ENCODE assay signal across 10 cellular contexts in genomic region chr10:104638861-104639594, GRCh38. TPM values are rescaled to one million over a fixed set of nuclear protein-coding genes. Genes with fewer than 3 reads are reported as not detected.
DNase-seq lines count a peak whose midpoint lies in the region; ATAC-seq, FAIRE-seq and TF ChIP-seq lines count a peak whose summit lies in the region.
"Had no signal": no experiment of that assay in that cellular context is flagged by ENCODE, and none has a peak within 500 bp of the region (broad histone marks: within the 10 kb centered on the region; RNA-seq: fewer than 3 reads in every experiment).

No MANE protein-coding gene starts in this region.

- H3K4me3 ChIP-seq in A549 (peak overlapping the region; percentile 34; the same call in 2 of the 3 replicates), GM23248 (no peak overlapping the region), GM12878 (no peak overlapping the region)

- peak overlapping the region; percentile 88 for H3K4me2 ChIP-seq in A549
- no peak overlapping the region for H3K4me2 ChIP-seq in GM23248 (ENCODE audit: unreplicated experiment)
- no peak overlapping the region for H3K4me2 ChIP-seq in GM12878 (ENCODE audit: control insufficient read depth, insufficient read depth)

- H2AFZ ChIP-seq in GM23248: no peak overlapping the region
- no peak overlapping the region for H2AFZ ChIP-seq in GM12878 (ENCODE audit: control insufficient read depth, low read depth, low read length)

- DNase-seq in A549 (ENCODE audit: low read depth in 1 of 2, low spot score in 1 of 2) (peak; percentile 11 to 44), GM23248 (peak; percentile 42), GM12878 (ENCODE audit: low read depth, low spot score) (no peak), kidney tubule cell (ENCODE audit: low spot score) (peak; percentile 37), cerebellar cortex (ENCODE audit: low spot score) (no peak), AG08396 (ENCODE audit: low spot score) (no peak)
- DNase-seq in activated T-helper 2 cell treated with anti-CD3 and anti-CD28 coated beads, Interferon-gamma antibody, Interleukin-2, Interleukin-4, amounts not matched to agents 10 μg/mL and 5 μg/mL and 100 μg/mL, durations not matched to agents 14 hours and 24 hours and 36 hours (ENCODE audit: low spot score): no peak
- DNase-seq: DND-41 had no signal

- H3K9ac ChIP-seq in GM23248 (no peak overlapping the region), GM12878 (ENCODE audit: control insufficient read depth, insufficient read depth, low read length) (no peak overlapping the region)

- TF ChIP-seq CTCF in A549 (IDR thresholded peaks at IDR 0.05) (peak; percentile 21; the same call in 1 of the 3 replicates), GM12878 (IDR thresholded peaks at IDR 0.05 in 2 of 3, conservative IDR thresholded peaks at IDR 0.05 in 1 of 3; ENCODE audit: control insufficient read depth in 2 of 3, extremely low read depth in 1 of 3, insufficient read depth in 1 of 3, low read depth in 3 of 3, low read length in 3 of 3) (peak; percentile 17 to 35 (median 23); a peak in 2 of 6 replicates)

- TF ChIP-seq POLR2A in A549 (IDR thresholded peaks at IDR 0.05; ENCODE audit: low read length) (no peak), GM12878 (IDR thresholded peaks at IDR 0.05; ENCODE audit: low read depth, low read length) (no peak)

- peaks cover 66% of the 10 kb centered on the region for H3K27me3 Mint-ChIP-seq in activated T-helper 2 cell treated with anti-CD3 and anti-CD28 coated beads, Interferon-gamma antibody, Interleukin-2, Interleukin-4, amounts not matched to agents 10 μg/mL and 5 μg/mL and 100 μg/mL, durations not matched to agents 14 hours and 24 hours and 36 hours (ENCODE audit: low read depth)

- no peaks in the 10 kb centered on the region for H3K36me3 Mint-ChIP-seq in activated T-helper 2 cell treated with anti-CD3 and anti-CD28 coated beads, Interferon-gamma antibody, Interleukin-2, Interleukin-4, amounts not matched to agents 10 μg/mL and 5 μg/mL and 100 μg/mL, durations not matched to agents 14 hours and 24 hours and 36 hours (ENCODE audit: low read depth)

- H3K79me2 ChIP-seq in GM23248 (ENCODE audit: insufficient read depth) (no peaks in the 10 kb centered on the region), GM12878 (ENCODE audit: control insufficient read depth, insufficient read depth, low read length) (no peaks in the 10 kb centered on the region)

- SMC1A ChIA-PET in GM12878 (lab: Charles Lee; ENCODE audit: uncharacterized antibody, unreplicated experiment): no interaction called here

- H3K36me3 ChIP-seq in GM23248 (ENCODE audit: low read depth) (no peaks in the 10 kb centered on the region), GM12878 (ENCODE audit: control insufficient read depth in 2 of 2, insufficient read depth in 2 of 2, low read length in 1 of 2) (no peaks in the 10 kb centered on the region)

- FAIRE-seq in A549 (lab: Jason Lieb, UNC) (no peak), GM12878 (lab: Jason Lieb, UNC) (no peak)

- TF ChIP-seq RAD21 in A549 (conservative IDR thresholded peaks at IDR 0.05 in 1 of 2, IDR thresholded peaks at IDR 0.05 in 1 of 2): peak; percentile 34 to 48; a peak in 3 of 5 replicates
- TF ChIP-seq RAD21 in GM12878 (IDR thresholded peaks at IDR 0.05; ENCODE audit: insufficient read depth, low read depth, low read length): no peak

- no peak overlapping the region for H3K4me3 Mint-ChIP-seq in activated T-helper 2 cell treated with anti-CD3 and anti-CD28 coated beads, Interferon-gamma antibody, Interleukin-2, Interleukin-4, amounts not matched to agents 10 μg/mL and 5 μg/mL and 100 μg/mL, durations not matched to agents 14 hours and 24 hours and 36 hours (ENCODE audit: low read depth)

- ATAC-seq in A549: peak; percentile 48 to 77
- peak; percentile 80 for ATAC-seq in GM12878
- no peak for ATAC-seq in GM19455 (IDR thresholded peaks at IDR 0.05; ENCODE audit: unreplicated experiment)

- POLR2A ChIA-PET in A549 (lab: Yijun Ruan, JAX) (interaction anchor here (0.7 kb wide), 1 partner anchor 14 kb away, joined by 3 read pairs; no protein-coding TSS in a partner anchor), GM12878 (lab: Charles Lee) (no interaction called here)

- no peak overlapping the region for H3K27ac Mint-ChIP-seq in activated T-helper 2 cell treated with anti-CD3 and anti-CD28 coated beads, Interferon-gamma antibody, Interleukin-2, Interleukin-4, amounts not matched to agents 10 μg/mL and 5 μg/mL and 100 μg/mL, durations not matched to agents 14 hours and 24 hours and 36 hours

- H3F3A ChIP-seq in GM23248 (ENCODE audit: insufficient read depth): no peaks in the 10 kb centered on the region

- TF ChIP-seq EP300 in A549 (IDR thresholded peaks at IDR 0.05) (no peak), GM12878 (IDR thresholded peaks at IDR 0.05; ENCODE audit: borderline replicate concordance in 1 of 2, control insufficient read depth in 1 of 2, low read depth in 2 of 2, low read length in 2 of 2) (no peak)

- in situ Hi-C loops in GM23248 (cut with MboI) (no loop called here), GM12878 (cut with MboI) (no loop called here)

- 25% methylated on average over 28 of the region's 42 CpGs for WGBS in A549 (ENCODE audit: missing lambda C conversion rate)
- 3 to 6% methylated on average over 37 to 42 of the region's 42 CpGs for WGBS in GM23248 (ENCODE audit: low coverage in 1 of 2, low lambda C conversion rate in 2 of 2, missing lambda C conversion rate in 2 of 2), 2 experiments
- WGBS in GM12878 (ENCODE audit: insufficient coverage, insufficient replicate concordance, low lambda C conversion rate, missing lambda C conversion rate): 9% methylated on average over 42 of the region's 42 CpGs

- no peaks in the 10 kb centered on the region for H3K9me3 ChIP-seq in A549
- H3K9me3 ChIP-seq in GM23248 (ENCODE audit: low read depth): no peaks in the 10 kb centered on the region
- no peaks in the 10 kb centered on the region; the same call in 2 of the 3 replicates for H3K9me3 ChIP-seq in GM12878 (replicated peaks; ENCODE audit: control insufficient read depth, insufficient read depth, low read length)

- peaks cover 62% of the 10 kb centered on the region for H3K27me3 ChIP-seq in GM23248 (replicated peaks; ENCODE audit: insufficient read depth)
- peaks cover 2 to 10% of the 10 kb centered on the region in 2 experiments; a peak in 2 of 4 replicates for H3K27me3 ChIP-seq in GM12878 (replicated peaks in 1 of 2; ENCODE audit: control insufficient read depth in 2 of 2, insufficient read depth in 2 of 2, low read length in 1 of 2)

- no peaks in the 10 kb centered on the region for H4K20me1 ChIP-seq in GM23248 (ENCODE audit: insufficient read depth)
- H4K20me1 ChIP-seq in GM12878 (ENCODE audit: control insufficient read depth, insufficient read depth): no peaks in the 10 kb centered on the region

- H3K9me2 ChIP-seq in GM23248 (ENCODE audit: insufficient read depth): no peaks in the 10 kb centered on the region

- H3K4me1 Mint-ChIP-seq in activated T-helper 2 cell treated with anti-CD3 and anti-CD28 coated beads, Interferon-gamma antibody, Interleukin-2, Interleukin-4, amounts not matched to agents 10 μg/mL and 5 μg/mL and 100 μg/mL, durations not matched to agents 14 hours and 24 hours and 36 hours (ENCODE audit: low read depth): peaks cover 2% of the 10 kb centered on the region

- no TSS peak for BruUV-seq in GM12878 (replicated peaks; lab: Mats Ljungman, UMichigan)

- no peak overlapping the region for H3K27ac ChIP-seq in A549
- H3K27ac ChIP-seq in GM23248: no peak overlapping the region
- H3K27ac ChIP-seq in GM12878 (ENCODE audit: control insufficient read depth, insufficient read depth): no peak overlapping the region
- H3K27ac ChIP-seq: RWPE1 had no signal

- H3K4me1 ChIP-seq in A549: peaks cover 27% of the 10 kb centered on the region
- no peaks in the 10 kb centered on the region for H3K4me1 ChIP-seq in GM23248 (ENCODE audit: insufficient read depth)
- no peaks in the 10 kb centered on the region for H3K4me1 ChIP-seq in GM12878 (ENCODE audit: control insufficient read depth, insufficient read depth, low read length)

- CTCF ChIA-PET in A549 (lab: Yijun Ruan, JAX): interaction anchor here (0.6 to 1.0 kb wide), 6 partner anchors 19 to 849 kb away, joined by 3 to 4 read pairs (median 3); no protein-coding TSS in a partner anchor
- CTCF ChIA-PET in GM12878 (lab: Yijun Ruan, JAX): no interaction called here

- H3K9me3 Mint-ChIP-seq in activated T-helper 2 cell treated with anti-CD3 and anti-CD28 coated beads, Interferon-gamma antibody, Interleukin-2, Interleukin-4, amounts not matched to agents 10 μg/mL and 5 μg/mL and 100 μg/mL, durations not matched to agents 14 hours and 24 hours and 36 hours: no peaks in the 10 kb centered on the region

- RAD21 ChIA-PET in GM12878 (lab: Charles Lee; ENCODE audit: unreplicated experiment): no interaction called here

- intact Hi-C loops in GM12878 (cut with micrococcal nuclease; ENCODE audit: unreplicated experiment): loop anchor here (2.0 kb wide), 1 partner anchor 286 kb away; no protein-coding TSS in a partner anchor
- intact Hi-C loops in activated T-helper 2 cell treated with anti-CD3 and anti-CD28 coated beads, Interferon-gamma antibody, Interleukin-2, Interleukin-4, amounts not matched to agents 10 μg/mL and 5 μg/mL and 100 μg/mL, durations not matched to agents 14 hours and 24 hours and 36 hours (cut with micrococcal nuclease): no loop called here

RNA-seq across cellular contexts. Expression of gene SORCS3, which starts 2.1 kb away (rescaled TPM):
- polyA plus RNA-seq in A549 (2011; rRNA removed): not detected in 2 replicates
- polyA plus RNA-seq in A549 (2012; cell fraction: cytosol; rRNA removed): not detected in 2 replicates
- not detected in 2 replicates for polyA plus RNA-seq in A549 (2012; cell fraction: nucleus; rRNA removed)
- not detected in 3 replicates for polyA plus RNA-seq in A549 (2017; fragmentation: RNase III; extraction: RNeasy Plus Mini Kit Qiagen cat#74134 plus additional on column Dnase treatment)
- not detected in 2 replicates for polyA minus RNA-seq in A549 (2011; rRNA and poly(A)+ RNA removed)
- total RNA-seq in GM23248 (2014; rRNA removed; shearing (Covaris generic)): not detected in 2 replicates
- not detected in 2 replicates for polyA plus RNA-seq in GM23248 (2016; fragmentation: Nextera tagmentation; extraction: Ambion mirVana)
- total RNA-seq in GM12878 (2013; cell fraction: nucleolus; rRNA removed): 0.08 TPM in 1 of 2 replicates, not detected in the other
- total RNA-seq in GM12878 (2014; rRNA removed): not detected in 2 replicates
- not detected in 2 replicates for total RNA-seq in GM12878 (2014; rRNA removed; fragmentation: Illumina TruSeq; extraction: Trizol)
- total RNA-seq in GM12878 (2021): not detected in 2 replicates
- polyA plus RNA-seq in GM12878 (2011; ENCODE audit: low read depth): not detected
- 0.03 and 0.04 TPM in 2 replicates for polyA plus RNA-seq in GM12878 (2011; rRNA removed)
- polyA plus RNA-seq in GM12878 (2011; cell fraction: cytosol; rRNA removed): 0.01 TPM in 1 of 2 replicates, not detected in the other
- 0.07 and 0.09 TPM in 2 replicates for polyA plus RNA-seq in GM12878 (2011; cell fraction: nucleus; rRNA removed)
- not detected in 2 replicates for polyA plus RNA-seq in GM12878 (2012)
- polyA plus RNA-seq in GM12878 (2014; fragmentation: Illumina TruSeq; extraction: Trizol): 0.01 TPM in 1 of 2 replicates, not detected in the other
- polyA plus RNA-seq in GM12878 (2014; fragmentation: Nextera tagmentation; extraction: Ambion mirVana): under 1 TPM in 1 of 2 experiments, not detected in 1; 0.02 TPM
- polyA plus RNA-seq in GM12878 (2014; rRNA removed): not detected in 2 replicates
- not detected for polyA plus RNA-seq in GM12878 (2016; fragmentation: Nextera tagmentation; extraction: Ambion mirVana)
- polyA minus RNA-seq in GM12878 (2011; rRNA and poly(A)+ RNA removed): 0.05 TPM in 1 of 2 replicates, not detected in the other
- not detected in 2 replicates for polyA minus RNA-seq in GM12878 (2011; cell fraction: cytosol; rRNA and poly(A)+ RNA removed)
- 0.12 TPM in 1 of 2 replicates, not detected in the other for polyA minus RNA-seq in GM12878 (2011; cell fraction: nucleus; rRNA and poly(A)+ RNA removed)
- not detected in 2 replicates for total RNA-seq in activated T-helper 2 cell treated with anti-CD3 and anti-CD28 coated beads, Interferon-gamma antibody, Interleukin-2, Interleukin-4, amounts not matched to agents 10 μg/mL and 5 μg/mL and 100 μg/mL, durations not matched to agents 14 hours and 24 hours and 36 hours

Comparison
In these comparisons a context has a peak if more than half of its experiments do, and no peak if none do; other contexts are left out.
1. DNase-seq: peak in A549 (2 of 2), GM23248 (single experiment) and kidney tubule cell (single experiment); none in GM12878 (single experiment), cerebellar cortex (single experiment), AG08396 (single experiment) and activated T-helper 2 cell treated with anti-CD3 and anti-CD28 coated beads, Interferon-gamma antibody, Interleukin-2, Interleukin-4, amounts not matched to agents 10 μg/mL and 5 μg/mL and 100 μg/mL, durations not matched to agents 14 hours and 24 hours and 36 hours (single experiment).
2. Of the 24 proteins assayed by ChIP-seq in both GM12878 and A549: peak only in GM12878: none; only in A549: RAD21; in both: CTCF; in neither: 22.